In genomic region chr5:123215929-123216702, GRCh38 we compare ENCODE assay signal across 24 cellular contexts.
A peak's percentile ranks its signal among the peaks of the same experiment; 100 is the strongest.
DNase-seq lines count a peak whose midpoint lies in the region; ATAC-seq, FAIRE-seq and TF ChIP-seq lines count a peak whose summit lies in the region.
"Had no signal": no experiment of that assay in that cellular context is flagged by ENCODE, and none has a peak within 500 bp of the region (broad histone marks: within the 10 kb centered on the region; RNA-seq: fewer than 3 reads in every experiment).

No MANE protein-coding gene starts in this region.

- H3K9me3 Mint-ChIP-seq in neural progenitor cell: no peaks in the 10 kb centered on the region
- H3K9me3 Mint-ChIP-seq: activated T-cell treated with anti-CD3 and anti-CD28 coated beads, Interleukin-2, amount 50 U/mL, for 24 hours; CD8-positive, alpha-beta memory T cell; central memory CD8-positive, alpha-beta T cell had no signal

- intact Hi-C loops in K562 (cut with micrococcal nuclease): loop anchor here (10.0 kb wide), 1 partner anchor 399 kb away; no protein-coding TSS in a partner anchor

- H3K4me1 ChIP-seq in K562 (replicated peaks in 1 of 2; ENCODE audit: control insufficient read depth in 2 of 2, insufficient read depth in 2 of 2, low read length in 2 of 2) (no peaks in the 10 kb centered on the region), neural progenitor cell (peaks cover 29% of the 10 kb centered on the region)
- H3K4me1 ChIP-seq: pancreas, right lobe of liver had no signal

- 0% methylated on average over 3 of the region's 3 CpGs for WGBS in K562 (ENCODE audit: insufficient coverage, low coverage, missing lambda C conversion rate)

- no TSS peak for BruUV-seq in K562 (replicated peaks; lab: Mats Ljungman, UMichigan)

- H3K79me2 ChIP-seq in K562 (ENCODE audit: control insufficient read depth, insufficient read depth, low read length) (no peaks in the 10 kb centered on the region), neural progenitor cell (ENCODE audit: low read depth) (no peaks in the 10 kb centered on the region)

- POLR2A ChIA-PET in K562 (lab: Yijun Ruan, JAX): no interaction called here

- no peak for ATAC-seq in K562
- ATAC-seq in GM18870 (IDR thresholded peaks at IDR 0.05; ENCODE audit: unreplicated experiment): no peak
- ATAC-seq: activated CD8-positive, alpha-beta T cell treated with anti-CD3 and anti-CD28 coated beads, Interleukin-2, amount 10 ng/mL, durations not matched to agents 7 days and 5 days; esophagus mucosa; pancreas had no signal

- TF ChIP-seq CTCF in D721Med (IDR thresholded peaks at IDR 0.05; ENCODE audit: insufficient read depth, missing control alignments) (peak; percentile 41), K562 (IDR thresholded peaks at IDR 0.05 in 2 of 3, conservative IDR thresholded peaks at IDR 0.05 in 1 of 3; ENCODE audit: insufficient read depth in 2 of 3, low read depth in 1 of 3, low read length in 3 of 3) (peak in 1 of 3 experiments; percentile 53; a peak in 2 of 6 replicates), neural progenitor cell (IDR thresholded peaks at IDR 0.05) (peak; percentile 23)

- H3K9me1 ChIP-seq in K562 (ENCODE audit: control insufficient read depth, insufficient read depth, low read length): no peaks in the 10 kb centered on the region

- no peaks in the 10 kb centered on the region for H3K9me3 ChIP-seq in K562 (replicated peaks; ENCODE audit: control insufficient read depth, insufficient read depth, low read depth, low read length)
- no peaks in the 10 kb centered on the region for H3K9me3 ChIP-seq in neural progenitor cell (ENCODE audit: low read depth)
- H3K9me3 ChIP-seq: pancreas, right lobe of liver had no signal

- CTCF ChIA-PET in K562 (lab: Yijun Ruan, JAX; ENCODE audit: low intra/inter-chr PET ratio): no interaction called here

- H3F3A ChIP-seq in neural progenitor cell (ENCODE audit: low read depth): peaks cover 14% of the 10 kb centered on the region

- H3K4me2 ChIP-seq in K562 (ENCODE audit: insufficient read depth, low read length) (no peak overlapping the region; the same call in 1 of the 2 replicates), neural progenitor cell (peak overlapping the region; percentile 0)

- H3K36me3 Mint-ChIP-seq in neural progenitor cell: no peaks in the 10 kb centered on the region
- H3K36me3 Mint-ChIP-seq: CD8-positive, alpha-beta memory T cell had no signal

- H2AFZ ChIP-seq in K562 (ENCODE audit: low read depth, low read length): no peak overlapping the region
- no peak overlapping the region for H2AFZ ChIP-seq in neural progenitor cell (replicated peaks)

- peak; percentile 22 to 30; a peak in 3 of 4 replicates for TF ChIP-seq RAD21 in K562 (CRISPR knock-in tag; conservative IDR thresholded peaks at IDR 0.05 in 1 of 2, IDR thresholded peaks at IDR 0.05 in 1 of 2)

- H3K27ac Mint-ChIP-seq in neural progenitor cell: no peak overlapping the region
- H3K27ac Mint-ChIP-seq: activated CD8-positive, alpha-beta T cell treated with anti-CD3 and anti-CD28 coated beads, Interleukin-2, amount 10 ng/mL, durations not matched to agents 7 days and 5 days; activated T-cell treated with anti-CD3 and anti-CD28 coated beads, Interleukin-2, amount 50 U/mL, for 24 hours had no signal

- H3K9ac ChIP-seq in K562 (ENCODE audit: insufficient read depth in 1 of 2, low read depth in 2 of 2, low read length in 2 of 2) (no peak overlapping the region), neural progenitor cell (no peak overlapping the region)

- no peaks in the 10 kb centered on the region for H3K36me3 ChIP-seq in H7 (replicated peaks; ENCODE audit: control insufficient read depth, insufficient read depth, low read length)
- H3K36me3 ChIP-seq in K562 (ENCODE audit: control insufficient read depth, insufficient read depth, low read length): no peaks in the 10 kb centered on the region
- no peaks in the 10 kb centered on the region for H3K36me3 ChIP-seq in neural progenitor cell
- H3K36me3 ChIP-seq: pancreas, right lobe of liver had no signal

- H3K4me1 Mint-ChIP-seq in neural progenitor cell: peaks cover 6% of the 10 kb centered on the region
- H3K4me1 Mint-ChIP-seq: CD8-positive, alpha-beta memory T cell; central memory CD8-positive, alpha-beta T cell had no signal

- TF ChIP-seq EP300 in K562 (IDR thresholded peaks at IDR 0.05; ENCODE audit: low read length): no peak

- no peaks in the 10 kb centered on the region for H3K27me3 Mint-ChIP-seq in neural progenitor cell (ENCODE audit: insufficient read depth, low read depth)
- H3K27me3 Mint-ChIP-seq: CD8-positive, alpha-beta memory T cell had no signal

- H3K27ac ChIP-seq in K562 (ENCODE audit: extremely low read depth, low read depth, low read length): no peak overlapping the region
- H3K27ac ChIP-seq in neural progenitor cell: no peak overlapping the region
- H3K27ac ChIP-seq: pancreas, right lobe of liver had no signal

- H4K20me1 ChIP-seq in K562 (replicated peaks; ENCODE audit: control insufficient read depth, insufficient read depth, low read length): no peaks in the 10 kb centered on the region
- no peaks in the 10 kb centered on the region for H4K20me1 ChIP-seq in neural progenitor cell (ENCODE audit: low read depth)

- peak; percentile 32 for FAIRE-seq in D721Med (lab: Jason Lieb, UNC)
- no peak for FAIRE-seq in K562 (lab: Jason Lieb, UNC)
- FAIRE-seq: pancreas had no signal

- no peak overlapping the region for H3K4me3 ChIP-seq in H7 (ENCODE audit: insufficient read depth, low read depth, low read length)
- no peak overlapping the region for H3K4me3 ChIP-seq in K562
- no peak overlapping the region for H3K4me3 ChIP-seq in neural progenitor cell
- H3K4me3 ChIP-seq: pancreas, right lobe of liver had no signal

- TF ChIP-seq POLR2A in K562 (conservative IDR thresholded peaks at IDR 0.05) (no peak), erythroblast (IDR thresholded peaks at IDR 0.05; ENCODE audit: low read length) (no peak)

- in situ Hi-C loops in K562 (cut with MboI): no loop called here

- H3K4me3 Mint-ChIP-seq in neural progenitor cell: no peak overlapping the region
- H3K4me3 Mint-ChIP-seq: activated CD8-positive, alpha-beta T cell treated with anti-CD3 and anti-CD28 coated beads, Interleukin-2, amount 10 ng/mL, durations not matched to agents 7 days and 5 days; activated T-cell treated with anti-CD3 and anti-CD28 coated beads, Interleukin-2, amount 50 U/mL, for 24 hours; CD8-positive, alpha-beta memory T cell; central memory CD8-positive, alpha-beta T cell had no signal

- no peaks in the 10 kb centered on the region for H3K27me3 ChIP-seq in H7 (ENCODE audit: control insufficient read depth, insufficient read depth, low read length)
- H3K27me3 ChIP-seq in K562 (ENCODE audit: control insufficient read depth in 2 of 2, insufficient read depth in 2 of 2, low read length in 2 of 2): peaks cover 0 to 3% of the 10 kb centered on the region in 2 experiments; a peak in 2 of 5 replicates
- no peaks in the 10 kb centered on the region for H3K27me3 ChIP-seq in neural progenitor cell
- H3K27me3 ChIP-seq: pancreas, right lobe of liver had no signal

- DNase-seq in D721Med (ENCODE audit: insufficient read length, low spot score) (no peak), H7 (peak; percentile 15), K562 (ENCODE audit: extremely low read depth in 1 of 4, low spot score in 3 of 4) (peak in 1 of 4 experiments; percentile 2), neural progenitor cell (ENCODE audit: low spot score) (peak; percentile 68), dermis blood vessel endothelial cell (no peak), erythroblast (lab: John Stamatoyannopoulos, UW) (no peak)
- DNase-seq: activated CD8-positive, alpha-beta T cell treated with anti-CD3 and anti-CD28 coated beads, Interleukin-2, amount 10 ng/mL, durations not matched to agents 7 days and 5 days; activated naive CD4-positive, alpha-beta T cell treated with Interleukin-2 at 50 U/mL for 16 hours; activated T-cell treated with anti-CD3 and anti-CD28 coated beads, Interleukin-2, amount 50 U/mL, for 24 hours; anterior cingulate cortex; CD8-positive, alpha-beta memory T cell; DND-41; KBM-7; kidney glomerular epithelial cell; mammary epithelial cell; NCI-H2029 treated with DMSO at 0.1 percent for 48 hours; NK-92 treated with Interleukin-12 subunit alpha and Interleukin-12 subunit beta, amount 100 ng/mL, for 24 hours; pancreas; right lobe of liver; stimulated activated CD4-positive, alpha-beta T cell treated with anti-CD3 and anti-CD28 coated beads, Interleukin-15, amount 100 ng/mL, for 24 hours; T1000 had no signal

TF ChIP-seq in K562, 482 proteins besides CTCF, POLR2A, EP300 and RAD21:
- no peak for TF ChIP-seq ZNF175 (CRISPR knock-in tag; IDR thresholded peaks at IDR 0.05; ENCODE audit: low read depth)

Comparison
In these comparisons a context has a peak if more than half of its experiments do, and no peak if none do; other contexts are left out.
1. DNase-seq: peak in H7 (single experiment) and neural progenitor cell (single experiment); none in D721Med (single experiment), dermis blood vessel endothelial cell (single experiment) and erythroblast (0 of 2).